ENCODE assay signal across 20 cellular contexts in the genomic region with DNA sequence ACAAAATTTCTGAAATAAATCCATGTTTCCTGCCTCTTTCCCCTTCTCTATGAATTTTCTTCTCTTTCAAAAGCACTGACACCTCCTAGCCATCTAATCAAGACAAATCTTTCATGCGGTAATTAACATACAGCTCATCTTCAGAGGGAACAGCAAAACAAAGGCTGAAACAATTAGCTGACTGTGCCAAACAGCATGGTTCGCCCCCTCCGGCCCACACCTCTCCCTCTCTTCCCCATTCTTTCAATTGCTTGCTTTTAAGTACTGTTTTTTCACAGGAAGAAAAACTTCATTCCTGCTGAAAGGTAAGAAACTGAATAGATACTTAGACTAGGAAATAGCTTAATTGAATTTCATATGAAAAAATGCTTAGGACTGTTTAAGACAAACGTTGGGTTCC.
A peak's percentile ranks its signal among the peaks of the same experiment; 100 is the strongest.
DNase-seq lines count a peak whose midpoint lies in the region; ATAC-seq, FAIRE-seq and TF ChIP-seq lines count a peak whose summit lies in the region.
"Had no signal": no experiment of that assay in that cellular context is flagged by ENCODE, and none has a peak within 500 bp of the region (broad histone marks: within the 10 kb centered on the region; RNA-seq: fewer than 3 reads in every experiment).

No MANE protein-coding gene starts in this region.

- no peak overlapping the region for H3K9ac ChIP-seq in K562 (ENCODE audit: insufficient read depth in 1 of 2, low read depth in 2 of 2, low read length in 2 of 2)
- H3K9ac ChIP-seq: BLaER1 had no signal

- no peaks in the 10 kb centered on the region for H3K9me1 ChIP-seq in K562 (ENCODE audit: control insufficient read depth, insufficient read depth, low read length)

- POLR2A ChIA-PET in K562 (lab: Yijun Ruan, JAX): interaction anchor here (0.7 to 0.9 kb wide), 2 partner anchors 13 to 310 kb away, joined by 3 read pairs; no protein-coding TSS in a partner anchor

- no peak for TF ChIP-seq CTCF in K562 (IDR thresholded peaks at IDR 0.05 in 2 of 3, conservative IDR thresholded peaks at IDR 0.05 in 1 of 3; ENCODE audit: insufficient read depth in 2 of 3, low read depth in 1 of 3, low read length in 3 of 3)
- TF ChIP-seq CTCF in tibial nerve (IDR thresholded peaks at IDR 0.05): no peak

- H3K27ac ChIP-seq in K562 (ENCODE audit: extremely low read depth, low read depth, low read length) (no peak overlapping the region), tibial nerve (no peak overlapping the region)
- H3K27ac ChIP-seq: BLaER1, HL-60, SJCRH30 had no signal

- no peaks in the 10 kb centered on the region for H3K79me2 ChIP-seq in K562 (ENCODE audit: control insufficient read depth, insufficient read depth, low read length)

- BruUV-seq in K562 (replicated peaks; lab: Mats Ljungman, UMichigan): no TSS peak

- CTCF ChIA-PET in K562 (lab: Yijun Ruan, JAX; ENCODE audit: low intra/inter-chr PET ratio): no interaction called here

- no peaks in the 10 kb centered on the region for H4K20me1 ChIP-seq in K562 (replicated peaks; ENCODE audit: control insufficient read depth, insufficient read depth, low read length)
- H4K20me1 ChIP-seq: BLaER1 had no signal

- H3K27me3 ChIP-seq in H7 (ENCODE audit: control insufficient read depth, insufficient read depth, low read length) (no peaks in the 10 kb centered on the region), K562 (ENCODE audit: control insufficient read depth in 2 of 2, insufficient read depth in 2 of 2, low read length in 2 of 2) (peaks cover 5 to 9% of the 10 kb centered on the region in 2 experiments; a peak in 3 of 5 replicates), tibial nerve (no peaks in the 10 kb centered on the region)
- H3K27me3 ChIP-seq: BLaER1, SJCRH30 had no signal

- intact Hi-C loops in K562 (cut with micrococcal nuclease): no loop called here

- TF ChIP-seq POLR2A in K562 (conservative IDR thresholded peaks at IDR 0.05) (no peak), tibial nerve (IDR thresholded peaks at IDR 0.05) (no peak)

- H3K4me2 ChIP-seq in K562 (ENCODE audit: insufficient read depth, low read length): no peak overlapping the region
- H3K4me2 ChIP-seq: BLaER1 had no signal

- H3K4me1 ChIP-seq in K562 (replicated peaks in 1 of 2; ENCODE audit: control insufficient read depth in 2 of 2, insufficient read depth in 2 of 2, low read length in 2 of 2): no peaks in the 10 kb centered on the region
- no peaks in the 10 kb centered on the region for H3K4me1 ChIP-seq in tibial nerve
- H3K4me1 ChIP-seq: BLaER1, HAP-1, SJCRH30 had no signal

- H2AFZ ChIP-seq in K562 (ENCODE audit: low read depth, low read length): no peak overlapping the region

- H3K36me3 ChIP-seq in H7 (replicated peaks; ENCODE audit: control insufficient read depth, insufficient read depth, low read length) (no peaks in the 10 kb centered on the region), K562 (ENCODE audit: control insufficient read depth, insufficient read depth, low read length) (no peaks in the 10 kb centered on the region), tibial nerve (no peaks in the 10 kb centered on the region)
- H3K36me3 ChIP-seq: BLaER1, HAP-1, SJCRH30 had no signal

- FAIRE-seq in K562 (lab: Jason Lieb, UNC): no peak
- FAIRE-seq: G401.6, HTR-8/SVneo had no signal

- TF ChIP-seq EP300 in K562 (IDR thresholded peaks at IDR 0.05; ENCODE audit: low read length) (no peak), tibial nerve (IDR thresholded peaks at IDR 0.05) (no peak)

- TF ChIP-seq RAD21 in K562 (CRISPR knock-in tag; conservative IDR thresholded peaks at IDR 0.05 in 1 of 2, IDR thresholded peaks at IDR 0.05 in 1 of 2): no peak

- no peak for ATAC-seq in K562

- H3K4me3 ChIP-seq in H7 (ENCODE audit: insufficient read depth, low read depth, low read length): no peak overlapping the region
- no peak overlapping the region for H3K4me3 ChIP-seq in K562
- H3K4me3 ChIP-seq in tibial nerve: no peak overlapping the region
- H3K4me3 ChIP-seq: BLaER1, HAP-1, SJCRH30 had no signal

- H3K9me3 ChIP-seq in K562 (replicated peaks; ENCODE audit: control insufficient read depth, insufficient read depth, low read depth, low read length): no peaks in the 10 kb centered on the region
- no peaks in the 10 kb centered on the region for H3K9me3 ChIP-seq in tibial nerve
- H3K9me3 ChIP-seq: BLaER1, HAP-1, SJCRH30 had no signal

- DNase-seq in H7 (peak; percentile 18), NCI-H1105 treated with DMSO at 0.1 percent for 48 hours (lab: John Stamatoyannopoulos, UW) (peak; percentile 57), K562 (ENCODE audit: extremely low read depth in 1 of 4, low spot score in 3 of 4) (no peak), iPS-NIHi7 (ENCODE audit: extremely low spot score) (peak; percentile 20), DMS 273 treated with DMSO at 0.1 percent for 48 hours (lab: John Stamatoyannopoulos, UW) (no peak), tibial nerve (ENCODE audit: low spot score in 2 of 2) (no peak), HT-29 (ENCODE audit: low spot score) (no peak), COLO668 (lab: John Stamatoyannopoulos, UW; ENCODE audit: unreplicated experiment) (no peak)
- DNase-seq: CD4-positive, alpha-beta memory T cell; DND-41; NCI-H1417 treated with DMSO at 0.1 percent for 48 hours; NCI-H2029; NCI-H2171 treated with DMSO at 0.1 percent for 48 hours; NCI-H524; SJCRH30 had no signal

- in situ Hi-C loops in K562 (cut with MboI): no loop called here

- 2% methylated on average over 4 of the region's 4 CpGs for WGBS in K562 (ENCODE audit: insufficient coverage, low coverage, missing lambda C conversion rate)
- WGBS in tibial nerve, 2 donors: 69 to 76% methylated on average over 4 of the region's 4 CpGs

TF ChIP-seq in K562, 482 proteins besides CTCF, POLR2A, EP300 and RAD21:
- no peak for TF ChIP-seq NFXL1 (CRISPR knock-in tag; IDR thresholded peaks at IDR 0.05)
- peak; percentile 16; the same call in 1 of the 2 replicates for TF ChIP-seq ZNF316 (IDR thresholded peaks at IDR 0.05)
- TF ChIP-seq, protein P1, sequence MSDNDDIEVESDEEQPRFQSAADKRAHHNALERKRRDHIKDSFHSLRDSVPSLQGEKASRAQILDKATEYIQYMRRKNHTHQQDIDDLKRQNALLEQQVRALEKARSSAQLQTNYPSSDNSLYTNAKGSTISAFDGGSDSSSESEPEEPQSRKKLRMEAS (CRISPR knock-in tag; IDR thresholded peaks at IDR 0.05): no peak
- TF ChIP-seq, protein P2, sequence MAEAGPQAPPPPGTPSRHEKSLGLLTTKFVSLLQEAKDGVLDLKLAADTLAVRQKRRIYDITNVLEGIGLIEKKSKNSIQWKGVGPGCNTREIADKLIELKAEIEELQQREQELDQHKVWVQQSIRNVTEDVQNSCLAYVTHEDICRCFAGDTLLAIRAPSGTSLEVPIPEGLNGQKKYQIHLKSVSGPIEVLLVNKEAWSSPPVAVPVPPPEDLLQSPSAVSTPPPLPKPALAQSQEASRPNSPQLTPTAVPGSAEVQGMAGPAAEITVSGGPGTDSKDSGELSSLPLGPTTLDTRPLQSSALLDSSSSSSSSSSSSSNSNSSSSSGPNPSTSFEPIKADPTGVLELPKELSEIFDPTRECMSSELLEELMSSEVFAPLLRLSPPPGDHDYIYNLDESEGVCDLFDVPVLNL (CRISPR knock-in tag; IDR thresholded peaks at IDR 0.05; ENCODE audit: low read depth): no peak
- TF ChIP-seq FOXK2 (conservative IDR thresholded peaks at IDR 0.05 in 1 of 2, IDR thresholded peaks at IDR 0.05 in 1 of 2; ENCODE audit: low read depth in 2 of 2): no peak

Comparison
In these comparisons a context has a peak if more than half of its experiments do, and no peak if none do; other contexts are left out.
1. DNase-seq: peak in H7 (single experiment), NCI-H1105 treated with DMSO at 0.1 percent for 48 hours (single experiment) and iPS-NIHi7 (single experiment); none in K562 (0 of 4), DMS 273 treated with DMSO at 0.1 percent for 48 hours (single experiment), tibial nerve (0 of 2), HT-29 (single experiment) and COLO668 (single experiment).